Comparison of ENCODE assay signal across 10 cellular contexts in the genomic region with DNA sequence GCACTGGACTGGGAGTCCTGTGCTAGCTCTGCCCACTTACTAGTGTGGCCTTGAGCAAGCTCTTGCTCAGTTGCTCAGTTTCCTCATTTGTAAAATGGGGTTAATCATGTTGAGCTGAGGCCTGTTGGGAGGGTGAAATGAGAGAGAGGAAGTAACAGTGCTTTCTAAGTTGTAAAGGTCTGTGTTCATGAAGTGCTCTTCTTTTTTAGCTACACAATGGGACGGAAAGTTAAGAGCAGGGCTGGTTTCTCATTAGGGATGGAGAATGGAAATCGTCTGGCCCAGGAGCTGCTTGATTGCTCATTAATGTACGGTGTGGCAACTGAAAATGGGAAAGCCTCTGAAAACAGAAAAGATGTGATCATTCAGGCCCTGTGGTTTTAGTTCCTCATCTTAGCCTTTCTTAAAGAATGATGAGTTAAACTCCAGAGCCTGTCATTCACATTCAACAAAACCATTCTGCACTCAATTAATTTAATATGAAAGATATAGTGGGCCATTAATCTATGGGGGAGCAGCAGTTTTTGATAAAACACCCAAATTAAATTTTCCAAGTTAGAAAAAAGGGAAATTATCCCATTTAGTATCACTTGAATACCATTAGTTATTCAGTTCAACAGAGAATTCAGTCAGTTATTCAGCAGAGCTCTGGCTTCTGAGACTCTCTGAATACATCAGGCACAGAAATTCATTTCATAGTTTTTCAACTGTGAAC.
DNase-seq lines count a peak whose midpoint lies in the region; ATAC-seq and TF ChIP-seq lines count a peak whose summit lies in the region.
"Had no signal": no experiment of that assay in that cellular context is flagged by ENCODE, and none has a peak within 500 bp of the region (broad histone marks: within the 10 kb centered on the region; RNA-seq: fewer than 3 reads in every experiment).

No MANE protein-coding gene starts in this region.

- H3K36me3 ChIP-seq in BLaER1 treated with 17β-estradiol and CSF1 and Interleukin-3, amounts not matched to agents 10 nM and 100 nM: peaks cover 0 to 62% (median 26%) of the 10 kb centered on the region in 11 experiments; a peak in 12 of 22 replicates
- H3K36me3 ChIP-seq: left lung had no signal

- peaks cover 50 to 70% (median 54%) of the 10 kb centered on the region in 10 experiments for H3K4me1 ChIP-seq in BLaER1 treated with 17β-estradiol and CSF1 and Interleukin-3, amounts not matched to agents 10 nM and 100 nM

- no peaks in the 10 kb centered on the region for H3K27me3 ChIP-seq in BLaER1 treated with 17β-estradiol and CSF1 and Interleukin-3, amounts not matched to agents 10 nM and 100 nM
- H3K27me3 ChIP-seq: left lung had no signal

- DNase-seq in NB4 (ENCODE audit: low read depth) (peak; percentile 69), DMS53 treated with DMSO at 0.1 percent for 48 hours (lab: John Stamatoyannopoulos, UW; ENCODE audit: unreplicated experiment) (no peak), NCI-H526 treated with DMSO at 0.1 percent for 48 hours (lab: John Stamatoyannopoulos, UW) (no peak), activated T-cell treated with anti-CD3 and anti-CD28 coated beads for 4 hours (no peak)
- no peak for DNase-seq in activated naive CD4-positive, alpha-beta T cell treated with Interleukin-2 at 50 U/mL for 16 hours
- DNase-seq: activated CD4-positive, alpha-beta T cell treated with anti-CD3 and anti-CD28 coated beads, Interleukin-2, amount 10 ng/mL, durations not matched to agents 7 days and 5 days; left lung had no signal

- ATAC-seq in GM19372 (IDR thresholded peaks at IDR 0.05; ENCODE audit: low read depth, unreplicated experiment): peak; percentile 51
- ATAC-seq in HG02970 (IDR thresholded peaks at IDR 0.05; ENCODE audit: low FRiP score, unreplicated experiment): peak; percentile 37
- ATAC-seq: left lung had no signal

- peak overlapping the region; percentile 1 to 50 (median 41); a peak in 12 of 22 replicates for H3K9ac ChIP-seq in BLaER1 treated with 17β-estradiol and CSF1 and Interleukin-3, amounts not matched to agents 10 nM and 100 nM

- peak overlapping the region; percentile 53 to 79 (median 71); a peak in 20 of 22 replicates for H3K27ac ChIP-seq in BLaER1 treated with 17β-estradiol and CSF1 and Interleukin-3, amounts not matched to agents 10 nM and 100 nM

- H3K4me3 ChIP-seq in BLaER1 treated with 17β-estradiol and CSF1 and Interleukin-3, amounts not matched to agents 10 nM and 100 nM: no peak overlapping the region
- H3K4me3 ChIP-seq in NB4 (ENCODE audit: low read depth, low read length): no peak overlapping the region
- H3K4me3 ChIP-seq: left lung had no signal

- peaks cover 0 to 6% (median 0%) of the 10 kb centered on the region in 11 experiments; a peak in 5 of 22 replicates for H3K9me3 ChIP-seq in BLaER1 treated with 17β-estradiol and CSF1 and Interleukin-3, amounts not matched to agents 10 nM and 100 nM (replicated peaks in 1 of 11)
- H3K9me3 ChIP-seq: left lung had no signal

- no peak for TF ChIP-seq CTCF in NB4 (IDR thresholded peaks at IDR 0.05; ENCODE audit: low read depth, low read length)

- no peak for TF ChIP-seq POLR2A in NB4 (IDR thresholded peaks at IDR 0.05; ENCODE audit: extremely low read depth, insufficient read length)

- H3K4me2 ChIP-seq in BLaER1 treated with 17β-estradiol and CSF1 and Interleukin-3, amounts not matched to agents 10 nM and 100 nM: peak overlapping the region; percentile 61 to 87 (median 74)

- no peaks in the 10 kb centered on the region for H4K20me1 ChIP-seq in BLaER1 treated with 17β-estradiol and CSF1 and Interleukin-3, amounts not matched to agents 10 nM and 100 nM
